In genomic region chr3:19668163-19668562, GRCh38 we compare ENCODE assay signal across 1 cellular context.
TF ChIP-seq lines count a peak whose summit lies in the region.

No MANE protein-coding gene starts in this region.

TF ChIP-seq in GM23338, 12 proteins besides CTCF, POLR2A, EP300 and RAD21 (continued from another document):
- TF ChIP-seq, protein P1, sequence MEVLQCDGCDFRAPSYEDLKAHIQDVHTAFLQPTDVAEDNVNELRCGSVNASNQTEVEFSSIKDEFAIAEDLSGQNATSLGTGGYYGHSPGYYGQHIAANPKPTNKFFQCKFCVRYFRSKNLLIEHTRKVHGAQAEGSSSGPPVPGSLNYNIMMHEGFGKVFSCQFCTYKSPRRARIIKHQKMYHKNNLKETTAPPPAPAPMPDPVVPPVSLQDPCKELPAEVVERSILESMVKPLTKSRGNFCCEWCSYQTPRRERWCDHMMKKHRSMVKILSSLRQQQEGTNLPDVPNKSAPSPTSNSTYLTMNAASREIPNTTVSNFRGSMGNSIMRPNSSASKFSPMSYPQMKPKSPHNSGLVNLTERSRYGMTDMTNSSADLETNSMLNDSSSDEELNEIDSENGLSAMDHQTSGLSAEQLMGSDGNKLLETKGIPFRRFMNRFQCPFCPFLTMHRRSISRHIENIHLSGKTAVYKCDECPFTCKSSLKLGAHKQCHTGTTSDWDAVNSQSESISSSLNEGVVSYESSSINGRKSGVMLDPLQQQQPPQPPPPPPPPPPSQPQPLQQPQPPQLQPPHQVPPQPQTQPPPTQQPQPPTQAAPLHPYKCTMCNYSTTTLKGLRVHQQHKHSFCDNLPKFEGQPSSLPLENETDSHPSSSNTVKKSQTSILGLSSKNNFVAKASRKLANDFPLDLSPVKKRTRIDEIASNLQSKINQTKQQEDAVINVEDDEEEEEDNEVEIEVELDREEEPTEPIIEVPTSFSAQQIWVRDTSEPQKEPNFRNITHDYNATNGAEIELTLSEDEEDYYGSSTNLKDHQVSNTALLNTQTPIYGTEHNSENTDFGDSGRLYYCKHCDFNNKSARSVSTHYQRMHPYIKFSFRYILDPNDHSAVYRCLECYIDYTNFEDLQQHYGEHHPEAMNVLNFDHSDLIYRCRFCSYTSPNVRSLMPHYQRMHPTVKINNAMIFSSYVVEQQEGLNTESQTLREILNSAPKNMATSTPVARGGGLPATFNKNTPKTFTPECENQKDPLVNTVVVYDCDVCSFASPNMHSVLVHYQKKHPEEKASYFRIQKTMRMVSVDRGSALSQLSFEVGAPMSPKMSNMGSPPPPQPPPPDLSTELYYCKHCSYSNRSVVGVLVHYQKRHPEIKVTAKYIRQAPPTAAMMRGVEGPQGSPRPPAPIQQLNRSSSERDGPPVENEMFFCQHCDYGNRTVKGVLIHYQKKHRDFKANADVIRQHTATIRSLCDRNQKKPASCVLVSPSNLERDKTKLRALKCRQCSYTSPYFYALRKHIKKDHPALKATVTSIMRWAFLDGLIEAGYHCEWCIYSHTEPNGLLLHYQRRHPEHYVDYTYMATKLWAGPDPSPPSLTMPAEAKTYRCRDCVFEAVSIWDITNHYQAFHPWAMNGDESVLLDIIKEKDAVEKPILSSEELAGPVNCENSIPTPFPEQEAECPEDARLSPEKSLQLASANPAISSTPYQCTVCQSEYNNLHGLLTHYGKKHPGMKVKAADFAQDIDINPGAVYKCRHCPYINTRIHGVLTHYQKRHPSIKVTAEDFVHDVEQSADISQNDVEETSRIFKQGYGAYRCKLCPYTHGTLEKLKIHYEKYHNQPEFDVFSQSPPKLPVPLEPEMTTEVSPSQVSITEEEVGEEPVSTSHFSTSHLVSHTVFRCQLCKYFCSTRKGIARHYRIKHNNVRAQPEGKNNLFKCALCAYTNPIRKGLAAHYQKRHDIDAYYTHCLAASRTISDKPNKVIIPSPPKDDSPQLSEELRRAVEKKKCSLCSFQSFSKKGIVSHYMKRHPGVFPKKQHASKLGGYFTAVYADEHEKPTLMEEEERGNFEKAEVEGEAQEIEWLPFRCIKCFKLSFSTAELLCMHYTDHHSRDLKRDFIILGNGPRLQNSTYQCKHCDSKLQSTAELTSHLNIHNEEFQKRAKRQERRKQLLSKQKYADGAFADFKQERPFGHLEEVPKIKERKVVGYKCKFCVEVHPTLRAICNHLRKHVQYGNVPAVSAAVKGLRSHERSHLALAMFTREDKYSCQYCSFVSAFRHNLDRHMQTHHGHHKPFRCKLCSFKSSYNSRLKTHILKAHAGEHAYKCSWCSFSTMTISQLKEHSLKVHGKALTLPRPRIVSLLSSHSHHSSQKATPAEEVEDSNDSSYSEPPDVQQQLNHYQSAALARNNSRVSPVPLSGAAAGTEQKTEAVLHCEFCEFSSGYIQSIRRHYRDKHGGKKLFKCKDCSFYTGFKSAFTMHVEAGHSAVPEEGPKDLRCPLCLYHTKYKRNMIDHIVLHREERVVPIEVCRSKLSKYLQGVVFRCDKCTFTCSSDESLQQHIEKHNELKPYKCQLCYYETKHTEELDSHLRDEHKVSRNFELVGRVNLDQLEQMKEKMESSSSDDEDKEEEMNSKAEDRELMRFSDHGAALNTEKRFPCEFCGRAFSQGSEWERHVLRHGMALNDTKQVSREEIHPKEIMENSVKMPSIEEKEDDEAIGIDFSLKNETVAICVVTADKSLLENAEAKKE (CRISPR knock-in tag; IDR thresholded peaks at IDR 0.05) = no peak
- TF ChIP-seq ZNF331 (CRISPR knock-in tag; IDR thresholded peaks at IDR 0.05; ENCODE audit: low read depth) (no peak), STAT1 (IDR thresholded peaks at IDR 0.05; ENCODE audit: unreplicated experiment) (no peak), EZH2phosphoT487 (IDR thresholded peaks at IDR 0.05; ENCODE audit: unreplicated experiment) (no peak), POLR2AphosphoS5 (IDR thresholded peaks at IDR 0.05; ENCODE audit: low read depth) (no peak)
- TF ChIP-seq, protein P2, sequence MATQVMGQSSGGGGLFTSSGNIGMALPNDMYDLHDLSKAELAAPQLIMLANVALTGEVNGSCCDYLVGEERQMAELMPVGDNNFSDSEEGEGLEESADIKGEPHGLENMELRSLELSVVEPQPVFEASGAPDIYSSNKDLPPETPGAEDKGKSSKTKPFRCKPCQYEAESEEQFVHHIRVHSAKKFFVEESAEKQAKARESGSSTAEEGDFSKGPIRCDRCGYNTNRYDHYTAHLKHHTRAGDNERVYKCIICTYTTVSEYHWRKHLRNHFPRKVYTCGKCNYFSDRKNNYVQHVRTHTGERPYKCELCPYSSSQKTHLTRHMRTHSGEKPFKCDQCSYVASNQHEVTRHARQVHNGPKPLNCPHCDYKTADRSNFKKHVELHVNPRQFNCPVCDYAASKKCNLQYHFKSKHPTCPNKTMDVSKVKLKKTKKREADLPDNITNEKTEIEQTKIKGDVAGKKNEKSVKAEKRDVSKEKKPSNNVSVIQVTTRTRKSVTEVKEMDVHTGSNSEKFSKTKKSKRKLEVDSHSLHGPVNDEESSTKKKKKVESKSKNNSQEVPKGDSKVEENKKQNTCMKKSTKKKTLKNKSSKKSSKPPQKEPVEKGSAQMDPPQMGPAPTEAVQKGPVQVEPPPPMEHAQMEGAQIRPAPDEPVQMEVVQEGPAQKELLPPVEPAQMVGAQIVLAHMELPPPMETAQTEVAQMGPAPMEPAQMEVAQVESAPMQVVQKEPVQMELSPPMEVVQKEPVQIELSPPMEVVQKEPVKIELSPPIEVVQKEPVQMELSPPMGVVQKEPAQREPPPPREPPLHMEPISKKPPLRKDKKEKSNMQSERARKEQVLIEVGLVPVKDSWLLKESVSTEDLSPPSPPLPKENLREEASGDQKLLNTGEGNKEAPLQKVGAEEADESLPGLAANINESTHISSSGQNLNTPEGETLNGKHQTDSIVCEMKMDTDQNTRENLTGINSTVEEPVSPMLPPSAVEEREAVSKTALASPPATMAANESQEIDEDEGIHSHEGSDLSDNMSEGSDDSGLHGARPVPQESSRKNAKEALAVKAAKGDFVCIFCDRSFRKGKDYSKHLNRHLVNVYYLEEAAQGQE (IDR thresholded peaks at IDR 0.05; ENCODE audit: unreplicated experiment) = no peak
